Comparison of ENCODE assay signal across 1 cellular context in the genomic region with DNA sequence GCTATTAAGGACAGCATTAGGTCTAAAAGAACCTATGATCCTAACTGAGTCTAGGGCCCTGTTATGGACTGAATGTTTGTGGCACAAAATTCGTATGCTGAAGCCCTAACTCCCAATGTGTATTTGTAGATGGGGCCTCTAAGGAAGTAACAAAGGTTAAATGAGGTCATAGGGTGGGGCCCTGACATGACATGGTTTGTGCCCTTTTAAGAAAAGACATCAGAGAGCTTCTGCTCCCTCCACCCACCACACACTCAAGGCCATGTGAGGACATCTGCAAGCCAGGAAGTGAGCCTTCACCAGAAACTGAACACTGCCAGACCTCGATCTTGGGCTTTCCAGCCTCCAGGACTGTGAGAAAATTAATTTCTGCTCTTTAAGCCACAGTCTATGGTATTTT.
TF ChIP-seq lines count a peak whose summit lies in the region.

No MANE protein-coding gene starts in this region.

TF ChIP-seq in K562, 482 proteins besides CTCF, POLR2A, EP300 and RAD21 (continued from another document):
- TF ChIP-seq, protein P1, sequence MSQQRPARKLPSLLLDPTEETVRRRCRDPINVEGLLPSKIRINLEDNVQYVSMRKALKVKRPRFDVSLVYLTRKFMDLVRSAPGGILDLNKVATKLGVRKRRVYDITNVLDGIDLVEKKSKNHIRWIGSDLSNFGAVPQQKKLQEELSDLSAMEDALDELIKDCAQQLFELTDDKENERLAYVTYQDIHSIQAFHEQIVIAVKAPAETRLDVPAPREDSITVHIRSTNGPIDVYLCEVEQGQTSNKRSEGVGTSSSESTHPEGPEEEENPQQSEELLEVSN (IDR thresholded peaks at IDR 0.05; ENCODE audit: borderline replicate concordance in 1 of 2, extremely low read depth in 1 of 2, insufficient read depth in 1 of 2, insufficient read length in 1 of 2, low read depth in 1 of 2, low read length in 1 of 2, poor library complexity in 1 of 2, severe bottlenecking in 1 of 2): peak; percentile 31 to 72
- TF ChIP-seq JUND (IDR thresholded peaks at IDR 0.05; ENCODE audit: borderline replicate concordance, low read depth, low read length) (peak; percentile 84), JUND (tag; IDR thresholded peaks at IDR 0.05; ENCODE audit: borderline replicate concordance, low read depth, low read length) (peak; percentile 71; the same call in 1 of the 3 replicates), ZNF24 (IDR thresholded peaks at IDR 0.05) (no peak), RNF2 (IDR thresholded peaks at IDR 0.05) (peak; percentile 38; the same call in 1 of the 2 replicates), HDAC3 (IDR thresholded peaks at IDR 0.05; ENCODE audit: borderline replicate concordance, partially characterized antibody) (no peak), CREB1 (IDR thresholded peaks at IDR 0.05) (0 out of 2 replicates have a peak, but pooled peaks have one; percentile 35), CREB1 (CRISPR knock-in tag; IDR thresholded peaks at IDR 0.05) (no peak), ARNT (IDR thresholded peaks at IDR 0.05) (0 out of 4 replicates have a peak, but pooled peaks of 1 of the 2 experiments have one; percentile 23)
TF ChIP-seq in K562: peak in this region for 60.
